8 cellular contexts compared by ENCODE assay signal in the genomic region with DNA sequence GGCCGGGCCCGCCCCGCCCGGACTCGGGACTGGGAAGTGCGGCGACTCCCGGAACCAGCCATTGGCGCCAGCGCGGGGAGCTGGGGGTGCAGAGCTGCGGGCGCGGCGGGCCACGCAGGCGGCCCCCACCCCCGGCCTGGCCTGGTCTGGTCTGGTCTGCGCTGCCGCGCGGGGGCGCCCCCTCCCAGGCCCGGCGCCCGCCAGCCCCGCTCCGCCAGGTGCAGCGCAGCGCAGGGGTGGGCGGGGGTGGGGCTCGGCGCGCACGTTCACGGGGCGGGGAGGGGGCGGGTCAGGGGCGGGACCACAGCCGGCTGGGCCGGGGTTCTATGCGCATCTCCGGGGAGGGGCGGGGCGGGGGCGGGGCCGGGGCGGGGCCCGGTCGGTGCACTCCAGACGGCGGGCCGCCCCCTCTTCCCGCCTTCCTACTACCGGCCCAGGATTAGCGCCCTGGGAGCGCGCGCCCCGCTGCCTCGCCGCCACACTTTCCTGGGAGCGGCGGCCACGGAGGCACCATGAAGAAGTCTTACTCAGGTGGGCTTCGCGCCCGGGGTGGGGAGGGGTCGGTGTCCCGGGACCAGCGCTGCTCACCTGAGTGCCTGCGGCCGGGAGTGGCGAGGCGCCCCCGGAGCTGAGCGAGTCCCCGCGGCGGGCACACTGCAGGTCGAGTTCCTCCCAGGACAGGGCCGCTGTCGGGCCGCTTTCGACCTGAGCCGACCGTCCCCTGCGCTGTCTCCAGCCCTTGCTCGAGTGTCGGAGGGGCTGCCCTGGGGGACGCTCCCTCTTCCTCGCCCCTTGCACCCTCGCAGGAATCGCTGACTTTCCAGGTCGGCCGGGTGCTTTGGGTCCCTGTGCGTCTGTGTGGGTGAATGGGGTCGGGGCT.
DNase-seq lines count a peak whose midpoint lies in the region; ATAC-seq and TF ChIP-seq lines count a peak whose summit lies in the region.

No MANE protein-coding gene starts in this region.

- H3K9me3 ChIP-seq in OCI-LY1 (ENCODE audit: low read length) (no peaks in the 10 kb centered on the region), ovary (no peaks in the 10 kb centered on the region), uterus (no peaks in the 10 kb centered on the region)

- peak overlapping the region; percentile 76 for H3K4me3 Mint-ChIP-seq in activated T-helper 17 cell treated with anti-CD3 and anti-CD28 coated beads, Interleukin-2, amount 50 U/mL, for 72 hours

- H3K9me3 Mint-ChIP-seq in activated T-helper 17 cell treated with anti-CD3 and anti-CD28 coated beads, Interleukin-2, amount 50 U/mL, for 72 hours, result no peaks in the 10 kb centered on the region

- TF ChIP-seq EP300 in ovary (IDR thresholded peaks at IDR 0.05), result no peak

- ATAC-seq in GM19025 (IDR thresholded peaks at IDR 0.05; ENCODE audit: low read depth, unreplicated experiment) (peak; percentile 72), HG03342 (IDR thresholded peaks at IDR 0.05; ENCODE audit: unreplicated experiment) (peak; percentile 64), foreskin keratinocyte (peak; percentile 51)
- peak; percentile 75 for ATAC-seq in activated T-helper 17 cell treated with anti-CD3 and anti-CD28 coated beads, Interleukin-2, amount 50 U/mL, for 72 hours (replicated peaks)

- H3K9me2 ChIP-seq in OCI-LY1 (ENCODE audit: low read depth, low read length), result no peaks in the 10 kb centered on the region

- peak; percentile 88 for DNase-seq in AG08396 (ENCODE audit: low spot score)
- peak in 1 of 2 donors; percentile 57 for DNase-seq in foreskin keratinocyte
- DNase-seq in ovary, result peak; percentile 44 to 68 (median 63)
- peak in 1 of 2 donors; percentile 28 for DNase-seq in uterus

- no peak overlapping the region for H2AFZ ChIP-seq in OCI-LY1 (ENCODE audit: low read length)

- H3K27me3 Mint-ChIP-seq in activated T-helper 17 cell treated with anti-CD3 and anti-CD28 coated beads, Interleukin-2, amount 50 U/mL, for 72 hours, result peaks cover 18% of the 10 kb centered on the region

- H3K4me3 ChIP-seq in OCI-LY1 (ENCODE audit: low read depth, low read length, poor library complexity, severe bottlenecking), result peak overlapping the region; percentile 67
- peak overlapping the region; percentile 38 for H3K4me3 ChIP-seq in ovary
- H3K4me3 ChIP-seq in uterus, result peak overlapping the region in 1 of 2 donors; percentile 33

- H3K27me3 ChIP-seq in OCI-LY1 (ENCODE audit: insufficient read depth, low read length) (peaks cover 7% of the 10 kb centered on the region; the same call in 1 of the 2 replicates), foreskin keratinocyte (no peaks in the 10 kb centered on the region), ovary (no peaks in the 10 kb centered on the region), uterus (peaks cover 0 to 3% of the 10 kb centered on the region in 2 donors)

- no peaks in the 10 kb centered on the region for H4K20me1 ChIP-seq in OCI-LY1 (ENCODE audit: insufficient read depth, low read length)

- no peaks in the 10 kb centered on the region for H3K79me2 ChIP-seq in OCI-LY1 (ENCODE audit: insufficient read depth, low read length)

- 3 to 8% (median 7%) methylated on average over 48 to 98 of the region's 98 CpGs for WGBS in ovary, 3 donors

- H3K27ac ChIP-seq in OCI-LY1 (ENCODE audit: low read depth, low read length, poor library complexity, severe bottlenecking), result no peak overlapping the region
- peak overlapping the region; percentile 87 for H3K27ac ChIP-seq in foreskin keratinocyte
- H3K27ac ChIP-seq in ovary, result no peak overlapping the region
- no peak overlapping the region for H3K27ac ChIP-seq in uterus

- peaks cover 17% of the 10 kb centered on the region for H3K36me3 Mint-ChIP-seq in activated T-helper 17 cell treated with anti-CD3 and anti-CD28 coated beads, Interleukin-2, amount 50 U/mL, for 72 hours (ENCODE audit: low read depth)

- H3K4me1 Mint-ChIP-seq in activated T-helper 17 cell treated with anti-CD3 and anti-CD28 coated beads, Interleukin-2, amount 50 U/mL, for 72 hours, result peaks cover 15% of the 10 kb centered on the region

- peak overlapping the region; percentile 79 for H3K4me2 ChIP-seq in OCI-LY1 (ENCODE audit: low read length)

- H3K36me3 ChIP-seq in OCI-LY1 (ENCODE audit: insufficient read depth, low read length), result no peaks in the 10 kb centered on the region
- H3K36me3 ChIP-seq in ovary, result no peaks in the 10 kb centered on the region
- no peaks in the 10 kb centered on the region for H3K36me3 ChIP-seq in uterus

- intact Hi-C loops in ovary (cut with DNase I), result no loop called here
- intact Hi-C loops in uterus (cut with DNase I; ENCODE audit: low total_unique reads), result no loop called here

- TF ChIP-seq POLR2A in ovary (IDR thresholded peaks at IDR 0.05), result no peak
- peak in 1 of 2 donors; percentile 20 for TF ChIP-seq POLR2A in uterus (IDR thresholded peaks at IDR 0.05)

- H3F3A ChIP-seq in OCI-LY1 (ENCODE audit: insufficient read depth, low read length), result no peaks in the 10 kb centered on the region

- peak overlapping the region; percentile 64 for H3K9ac ChIP-seq in OCI-LY1 (ENCODE audit: low read length)

- TF ChIP-seq CTCF in OCI-LY1 (IDR thresholded peaks at IDR 0.05; ENCODE audit: low read length), result peak; percentile 18
- peak; percentile 65 for TF ChIP-seq CTCF in foreskin keratinocyte (conservative IDR thresholded peaks at IDR 0.05)
- TF ChIP-seq CTCF in ovary (IDR thresholded peaks at IDR 0.05), result peak in 1 of 3 donors; percentile 54
- peak in 3 of 4 experiments; percentile 24 to 57 (median 52) for TF ChIP-seq CTCF in uterus (IDR thresholded peaks at IDR 0.05)

- H3K4me1 ChIP-seq in OCI-LY1 (ENCODE audit: insufficient read depth, low read length, severe bottlenecking) (peaks cover 26% of the 10 kb centered on the region), foreskin keratinocyte (peaks cover 8% of the 10 kb centered on the region), ovary (ENCODE audit: insufficient read depth) (peaks cover 7% of the 10 kb centered on the region), uterus (peaks cover 0 to 5% of the 10 kb centered on the region in 2 donors)

- peak overlapping the region; percentile 85 for H3K27ac Mint-ChIP-seq in activated T-helper 17 cell treated with anti-CD3 and anti-CD28 coated beads, Interleukin-2, amount 50 U/mL, for 72 hours
